18 cellular contexts compared by ENCODE assay signal in the genomic region with DNA sequence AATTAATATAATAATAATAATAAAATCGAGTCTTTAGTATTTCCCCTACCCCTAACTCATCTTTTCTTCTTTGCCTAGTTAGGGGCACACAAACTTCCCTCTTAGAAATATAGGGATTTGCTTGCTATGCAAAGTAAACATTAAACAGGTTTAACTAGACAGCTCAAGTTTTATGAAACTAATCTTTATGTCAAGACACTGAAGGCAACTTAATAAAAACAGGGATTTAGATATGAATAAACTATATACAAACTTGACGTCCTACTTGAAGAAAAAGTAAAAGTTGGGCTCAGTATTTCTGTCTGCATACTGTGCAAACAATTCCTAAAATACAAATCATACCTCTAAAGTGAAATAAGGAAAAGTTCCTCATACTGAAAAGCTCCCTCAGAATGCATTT. TPM values are rescaled to one million over a fixed set of nuclear protein-coding genes. Genes with fewer than 3 reads are reported as not detected.
"Had no signal": no experiment of that assay in that cellular context is flagged by ENCODE, and none has a peak within 500 bp of the region (broad histone marks: within the 10 kb centered on the region; RNA-seq: fewer than 3 reads in every experiment).

No MANE protein-coding gene starts in this region.

- H3K9me3 ChIP-seq: vagina had no signal

- H3K36me3 ChIP-seq: brain microvascular endothelial cell, vagina had no signal

- H3K36me3 Mint-ChIP-seq: activated naive CD4-positive, alpha-beta T cell treated with anti-CD3 and anti-CD28 coated beads, Interleukin-2, amount 50 U/mL, for 24 hours had no signal

- H3K4me3 Mint-ChIP-seq: activated naive CD4-positive, alpha-beta T cell treated with anti-CD3 and anti-CD28 coated beads, Interleukin-2, amount 50 U/mL, for 24 hours; nephron progenitor cell; stimulated activated naive CD8-positive, alpha-beta T cell treated with anti-CD3 and anti-CD28 coated beads, Interleukin-15, amount 100 ng/mL, for 72 hours had no signal

- H3K27ac ChIP-seq: brain microvascular endothelial cell, vagina had no signal

- H3K27me3 ChIP-seq: brain microvascular endothelial cell, vagina had no signal

- ATAC-seq: sciatic nerve; stimulated activated naive CD8-positive, alpha-beta T cell treated with anti-CD3 and anti-CD28 coated beads, Interleukin-15, amount 100 ng/mL, for 72 hours had no signal

- H3K27ac Mint-ChIP-seq: activated naive CD4-positive, alpha-beta T cell treated with anti-CD3 and anti-CD28 coated beads, Interleukin-2, amount 50 U/mL, for 24 hours; nephron progenitor cell; stimulated activated naive CD8-positive, alpha-beta T cell treated with anti-CD3 and anti-CD28 coated beads, Interleukin-15, amount 100 ng/mL, for 72 hours had no signal

- H3K4me1 Mint-ChIP-seq: activated naive CD4-positive, alpha-beta T cell treated with anti-CD3 and anti-CD28 coated beads, Interleukin-2, amount 50 U/mL, for 24 hours; nephron progenitor cell; stimulated activated naive CD8-positive, alpha-beta T cell treated with anti-CD3 and anti-CD28 coated beads, Interleukin-15, amount 100 ng/mL, for 72 hours had no signal

- DNase-seq: activated CD4-positive, alpha-beta T cell treated with anti-CD3 and anti-CD28 coated beads, Interleukin-2, amount 50 U/mL, for 4 hours; activated effector memory CD4-positive, alpha-beta T cell treated with Interleukin-2 at 50 U/mL for 16 hours; activated T-cell treated with anti-CD3 and anti-CD28 coated beads, Interleukin-2, amount 50 U/mL, for 1 hour; brain microvascular endothelial cell; cerebellar nuclear complex; dermis blood vessel endothelial cell; erythroblast; foreskin fibroblast; islet precursor cell; left ventricle myocardium superior; mesendoderm; nephron progenitor cell; stimulated activated CD4-positive, alpha-beta T cell treated with anti-CD3 and anti-CD28 coated beads, Interleukin-4, amount 100 ng/mL, for 24 hours; stimulated activated naive CD8-positive, alpha-beta T cell treated with anti-CD3 and anti-CD28 coated beads, Interleukin-15, amount 100 ng/mL, for 72 hours had no signal

- H3K9me3 Mint-ChIP-seq: activated naive CD4-positive, alpha-beta T cell treated with anti-CD3 and anti-CD28 coated beads, Interleukin-2, amount 50 U/mL, for 24 hours; nephron progenitor cell; stimulated activated naive CD8-positive, alpha-beta T cell treated with anti-CD3 and anti-CD28 coated beads, Interleukin-15, amount 100 ng/mL, for 72 hours had no signal

- H3K4me3 ChIP-seq: vagina had no signal

RNA-seq across cellular contexts. Expression of a gene that starts 52.1 kb away (rescaled TPM):
- total RNA-seq: T-helper 2 cell treated with Interferon-gamma antibody and Interleukin-4, amounts not matched to agents 100 ng/mL and 5 ng/mL, for 36 hours had no signal
